ENCODE assay signal across 1 cellular context in genomic region chr3:42839616-42840015, GRCh38.
TF ChIP-seq lines count a peak whose summit lies in the region.

No MANE protein-coding gene starts in this region.

TF ChIP-seq in GM23338, 12 proteins besides CTCF, POLR2A, EP300 and RAD21 (continued from another document):
- TF ChIP-seq REST (IDR thresholded peaks at IDR 0.05; ENCODE audit: unreplicated experiment) (no peak), POLR2AphosphoS5 (IDR thresholded peaks at IDR 0.05; ENCODE audit: low read depth) (no peak)
TF ChIP-seq in GM23338: peak in this region for 0.
